Comparison of ENCODE assay signal across 10 cellular contexts in the genomic region with DNA sequence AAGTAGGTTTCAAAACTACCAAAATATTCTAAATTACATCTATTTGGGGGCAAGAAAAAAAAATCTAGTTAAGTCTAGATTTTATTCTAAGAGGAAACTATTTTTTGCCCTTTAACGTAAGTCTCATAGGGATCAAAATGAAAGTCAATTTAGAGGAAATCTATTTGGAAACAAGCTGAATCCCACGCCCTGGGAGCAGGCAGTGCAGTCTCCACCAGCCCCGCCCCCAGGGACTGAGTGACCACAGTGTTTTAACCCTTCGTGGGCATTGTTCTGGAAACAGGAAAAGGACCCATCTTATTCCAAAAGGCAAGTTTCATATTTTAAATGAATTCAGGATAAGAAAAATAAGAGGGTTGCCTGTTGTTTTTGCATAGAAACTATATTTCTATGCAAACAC.
DNase-seq lines count a peak whose midpoint lies in the region; ATAC-seq, FAIRE-seq and TF ChIP-seq lines count a peak whose summit lies in the region.
"Had no signal": no experiment of that assay in that cellular context is flagged by ENCODE, and none has a peak within 500 bp of the region (broad histone marks: within the 10 kb centered on the region; RNA-seq: fewer than 3 reads in every experiment).

No MANE protein-coding gene starts in this region.

- H2BK5ac ChIP-seq in mesenchymal stem cell (ENCODE audit: low read depth, low read length, poor library complexity, severe bottlenecking), result no peak overlapping the region

- no peak overlapping the region for H2BK15ac ChIP-seq in mesenchymal stem cell (ENCODE audit: low read depth, poor library complexity, severe bottlenecking)

- H2AFZ ChIP-seq in mesenchymal stem cell (ENCODE audit: low read depth, low read length), result no peak overlapping the region

- no peak for ATAC-seq in activated naive CD8-positive, alpha-beta T cell treated with anti-CD3 and anti-CD28 coated beads, Interleukin-2, amount 50 U/mL, for 24 hours

- H3K4me3 ChIP-seq in dorsolateral prefrontal cortex, result peak overlapping the region; percentile 3 to 65 (median 46)
- peak overlapping the region in 1 of 2 experiments; percentile 59 for H3K4me3 ChIP-seq in mesenchymal stem cell (ENCODE audit: insufficient read depth in 1 of 2, low read depth in 1 of 2, low read length in 2 of 2)
- H3K4me3 ChIP-seq in uterus, result peak overlapping the region in 1 of 2 donors; percentile 10

- peak overlapping the region; percentile 58 for H3K4me2 ChIP-seq in mesenchymal stem cell (ENCODE audit: low read length, poor library complexity, severe bottlenecking)

- intact Hi-C loops in dorsolateral prefrontal cortex (cut with DNase I) (loop anchor here (2.0 to 10.0 kb wide), 5 partner anchors 116 to 646 kb away; a partner anchor contains a TSS), uterus (cut with DNase I; ENCODE audit: low total_unique reads) (no loop called here)
- intact Hi-C loops in activated T-helper 2 cell treated with anti-CD3 and anti-CD28 coated beads, Interferon-gamma antibody, Interleukin-2, Interleukin-4, amounts not matched to agents 10 μg/mL and 5 μg/mL and 100 μg/mL, durations not matched to agents 14 hours and 24 hours and 36 hours (cut with micrococcal nuclease), result no loop called here

- H3K36me3 Mint-ChIP-seq in activated naive CD8-positive, alpha-beta T cell treated with anti-CD3 and anti-CD28 coated beads, Interleukin-2, amount 50 U/mL, for 24 hours (ENCODE audit: low read depth), result no peaks in the 10 kb centered on the region
- H3K36me3 Mint-ChIP-seq in activated T-helper 2 cell treated with anti-CD3 and anti-CD28 coated beads, Interferon-gamma antibody, Interleukin-2, Interleukin-4, amounts not matched to agents 10 μg/mL and 5 μg/mL and 100 μg/mL, durations not matched to agents 14 hours and 24 hours and 36 hours (ENCODE audit: low read depth), result no peaks in the 10 kb centered on the region

- no peak overlapping the region for H3K23ac ChIP-seq in mesenchymal stem cell (ENCODE audit: low read length in 2 of 2)

- peak overlapping the region; percentile 89 for H3K9ac ChIP-seq in mesenchymal stem cell (ENCODE audit: low read length)

- H3K36me3 ChIP-seq in mesenchymal stem cell (ENCODE audit: control insufficient read depth in 1 of 2, insufficient read depth in 2 of 2, low read depth in 1 of 2, low read length in 2 of 2) (no peaks in the 10 kb centered on the region), uterus (no peaks in the 10 kb centered on the region)

- H3K27me3 ChIP-seq in dorsolateral prefrontal cortex (no peaks in the 10 kb centered on the region), mesenchymal stem cell (ENCODE audit: control insufficient read depth in 1 of 2, insufficient read depth in 1 of 2, low read length in 2 of 2) (no peaks in the 10 kb centered on the region), uterus (no peaks in the 10 kb centered on the region)

- H3K27ac ChIP-seq in dorsolateral prefrontal cortex (peak overlapping the region; percentile 73 to 98 (median 95)), mesenchymal stem cell (ENCODE audit: low read length, poor library complexity, severe bottlenecking) (no peak overlapping the region), uterus (peak overlapping the region; percentile 18 to 55)

- no peak overlapping the region for H4K8ac ChIP-seq in mesenchymal stem cell (ENCODE audit: low read length)

- H3K79me1 ChIP-seq in mesenchymal stem cell (replicated peaks; ENCODE audit: low read length, poor library complexity, severe bottlenecking), result no peaks in the 10 kb centered on the region

- no peak overlapping the region for H2AK5ac ChIP-seq in mesenchymal stem cell (ENCODE audit: low read length, severe bottlenecking)

- H2BK120ac ChIP-seq in mesenchymal stem cell (ENCODE audit: low read depth, low read length), result no peak overlapping the region

- no peak overlapping the region for H3K14ac ChIP-seq in mesenchymal stem cell (ENCODE audit: low read length in 2 of 2)

- no peak overlapping the region for H3K27ac Mint-ChIP-seq in activated naive CD8-positive, alpha-beta T cell treated with anti-CD3 and anti-CD28 coated beads, Interleukin-2, amount 50 U/mL, for 24 hours
- H3K27ac Mint-ChIP-seq in activated T-helper 2 cell treated with anti-CD3 and anti-CD28 coated beads, Interferon-gamma antibody, Interleukin-2, Interleukin-4, amounts not matched to agents 10 μg/mL and 5 μg/mL and 100 μg/mL, durations not matched to agents 14 hours and 24 hours and 36 hours, result no peak overlapping the region
- H3K27ac Mint-ChIP-seq: stimulated activated naive CD8-positive, alpha-beta T cell treated with anti-CD3 and anti-CD28 coated beads, Interleukin-15, Interleukin-2, amounts not matched to agents 100 ng/mL and 50 ng/mL, for 24 hours had no signal

- H3K4me1 ChIP-seq in mesenchymal stem cell (ENCODE audit: control insufficient read depth, insufficient read depth, low read depth, low read length) (peaks cover 1% of the 10 kb centered on the region), uterus (no peaks in the 10 kb centered on the region)

- H3K4me1 Mint-ChIP-seq in activated naive CD8-positive, alpha-beta T cell treated with anti-CD3 and anti-CD28 coated beads, Interleukin-2, amount 50 U/mL, for 24 hours, result no peaks in the 10 kb centered on the region
- no peaks in the 10 kb centered on the region for H3K4me1 Mint-ChIP-seq in activated T-helper 2 cell treated with anti-CD3 and anti-CD28 coated beads, Interferon-gamma antibody, Interleukin-2, Interleukin-4, amounts not matched to agents 10 μg/mL and 5 μg/mL and 100 μg/mL, durations not matched to agents 14 hours and 24 hours and 36 hours (ENCODE audit: low read depth)

- no peak overlapping the region for H3K4ac ChIP-seq in mesenchymal stem cell (ENCODE audit: low read depth in 1 of 2, low read length in 2 of 2)

- DNase-seq in NCI-H2227 (lab: John Stamatoyannopoulos, UW; ENCODE audit: unreplicated experiment), result peak; percentile 35
- DNase-seq in NCI-H2227 treated with DMSO at 0.1 percent for 48 hours (lab: John Stamatoyannopoulos, UW), result no peak
- DNase-seq in dorsolateral prefrontal cortex, result peak; percentile 64 to 87 (median 80)
- peak; percentile 80 for DNase-seq in mesenchymal stem cell
- peak; percentile 37 to 39 for DNase-seq in uterus
- DNase-seq in activated naive CD8-positive, alpha-beta T cell treated with anti-CD3 and anti-CD28 coated beads, Interleukin-2, amount 50 U/mL, for 24 hours, result no peak
- DNase-seq in D721Med (ENCODE audit: insufficient read length, low spot score), result no peak
- DNase-seq in activated T-helper 2 cell treated with anti-CD3 and anti-CD28 coated beads, Interferon-gamma antibody, Interleukin-2, Interleukin-4, amounts not matched to agents 10 μg/mL and 5 μg/mL and 100 μg/mL, durations not matched to agents 14 hours and 24 hours and 36 hours (ENCODE audit: low spot score), result no peak
- DNase-seq: effector CD8-positive, alpha-beta T cell had no signal

- peaks cover 2% of the 10 kb centered on the region for H3K27me3 Mint-ChIP-seq in activated naive CD8-positive, alpha-beta T cell treated with anti-CD3 and anti-CD28 coated beads, Interleukin-2, amount 50 U/mL, for 24 hours
- H3K27me3 Mint-ChIP-seq in activated T-helper 2 cell treated with anti-CD3 and anti-CD28 coated beads, Interferon-gamma antibody, Interleukin-2, Interleukin-4, amounts not matched to agents 10 μg/mL and 5 μg/mL and 100 μg/mL, durations not matched to agents 14 hours and 24 hours and 36 hours (ENCODE audit: low read depth), result no peaks in the 10 kb centered on the region
- H3K27me3 Mint-ChIP-seq: stimulated activated naive CD8-positive, alpha-beta T cell treated with anti-CD3 and anti-CD28 coated beads, Interleukin-15, Interleukin-2, amounts not matched to agents 100 ng/mL and 50 ng/mL, for 24 hours had no signal

- no peak for TF ChIP-seq POLR2A in uterus (IDR thresholded peaks at IDR 0.05)

- H3K9me3 ChIP-seq in mesenchymal stem cell (ENCODE audit: control insufficient read depth, low read length) (no peaks in the 10 kb centered on the region), uterus (no peaks in the 10 kb centered on the region)

- FAIRE-seq in D721Med (lab: Jason Lieb, UNC), result no peak

- no peak overlapping the region for H2BK12ac ChIP-seq in mesenchymal stem cell (ENCODE audit: low read length in 2 of 2)

- H3K9me3 Mint-ChIP-seq in activated naive CD8-positive, alpha-beta T cell treated with anti-CD3 and anti-CD28 coated beads, Interleukin-2, amount 50 U/mL, for 24 hours, result no peaks in the 10 kb centered on the region
- H3K9me3 Mint-ChIP-seq in activated T-helper 2 cell treated with anti-CD3 and anti-CD28 coated beads, Interferon-gamma antibody, Interleukin-2, Interleukin-4, amounts not matched to agents 10 μg/mL and 5 μg/mL and 100 μg/mL, durations not matched to agents 14 hours and 24 hours and 36 hours, result no peaks in the 10 kb centered on the region
- H3K9me3 Mint-ChIP-seq: stimulated activated naive CD8-positive, alpha-beta T cell treated with anti-CD3 and anti-CD28 coated beads, Interleukin-15, Interleukin-2, amounts not matched to agents 100 ng/mL and 50 ng/mL, for 24 hours had no signal

- H4K91ac ChIP-seq in mesenchymal stem cell (ENCODE audit: low read length), result no peak overlapping the region

- TF ChIP-seq CTCF in dorsolateral prefrontal cortex (IDR thresholded peaks at IDR 0.05 in 54 of 56, conservative IDR thresholded peaks at IDR 0.05 in 2 of 56; ENCODE audit: low read depth in 1 of 56, partially characterized antibody in 56 of 56), result peak in 8 of 56 donors; percentile 13 to 29 (median 20)
- TF ChIP-seq CTCF in uterus (IDR thresholded peaks at IDR 0.05), result no peak
- TF ChIP-seq CTCF in D721Med (IDR thresholded peaks at IDR 0.05; ENCODE audit: insufficient read depth, missing control alignments), result no peak

- H3K18ac ChIP-seq in mesenchymal stem cell (ENCODE audit: low read depth in 1 of 2, low read length in 2 of 2), result no peak overlapping the region

- H3K4me3 Mint-ChIP-seq in activated naive CD8-positive, alpha-beta T cell treated with anti-CD3 and anti-CD28 coated beads, Interleukin-2, amount 50 U/mL, for 24 hours, result no peak overlapping the region
- no peak overlapping the region for H3K4me3 Mint-ChIP-seq in activated T-helper 2 cell treated with anti-CD3 and anti-CD28 coated beads, Interferon-gamma antibody, Interleukin-2, Interleukin-4, amounts not matched to agents 10 μg/mL and 5 μg/mL and 100 μg/mL, durations not matched to agents 14 hours and 24 hours and 36 hours (ENCODE audit: low read depth)
- H3K4me3 Mint-ChIP-seq: stimulated activated naive CD8-positive, alpha-beta T cell treated with anti-CD3 and anti-CD28 coated beads, Interleukin-15, Interleukin-2, amounts not matched to agents 100 ng/mL and 50 ng/mL, for 24 hours had no signal

- WGBS in mesenchymal stem cell, result 0% methylated on average over 3 of the region's 4 CpGs

Comparison
In these comparisons a context has a peak if more than half of its experiments do, and no peak if none do; other contexts are left out.
1. DNase-seq: peak in NCI-H2227 (single experiment), dorsolateral prefrontal cortex (10 of 10), mesenchymal stem cell (single experiment) and uterus (2 of 2); none in NCI-H2227 treated with DMSO at 0.1 percent for 48 hours (single experiment), activated naive CD8-positive, alpha-beta T cell treated with anti-CD3 and anti-CD28 coated beads, Interleukin-2, amount 50 U/mL, for 24 hours (single experiment), D721Med (single experiment) and activated T-helper 2 cell treated with anti-CD3 and anti-CD28 coated beads, Interferon-gamma antibody, Interleukin-2, Interleukin-4, amounts not matched to agents 10 μg/mL and 5 μg/mL and 100 μg/mL, durations not matched to agents 14 hours and 24 hours and 36 hours (single experiment).
2. intact Hi-C loops: an anchor here in dorsolateral prefrontal cortex (2.0 to 10.0 kb wide); none called in uterus and activated T-helper 2 cell treated with anti-CD3 and anti-CD28 coated beads, Interferon-gamma antibody, Interleukin-2, Interleukin-4, amounts not matched to agents 10 μg/mL and 5 μg/mL and 100 μg/mL, durations not matched to agents 14 hours and 24 hours and 36 hours.